In genomic region chr18:56869189-56869777, GRCh38 we compare ENCODE assay signal across 8 cellular contexts.
DNase-seq lines count a peak whose midpoint lies in the region; ATAC-seq, FAIRE-seq and TF ChIP-seq lines count a peak whose summit lies in the region.

No MANE protein-coding gene starts in this region.

- in situ Hi-C loops in brain microvascular endothelial cell (cut with HindIII; ENCODE audit: low pct_ligation_motif_present, low sequenced_read_pairs) (no loop called here), HepG2 (cut with HindIII; ENCODE audit: extremely low pct_ligation_motif_present, low pct_unique_long_range_greater_than_20kb) (loop anchor here (10.0 kb wide), 1 partner anchor 576 kb away; no protein-coding TSS in a partner anchor)

- POLR2A ChIA-PET in HepG2 (lab: Yijun Ruan, JAX): no interaction called here

- no peak overlapping the region for H3K4me3 ChIP-seq in brain microvascular endothelial cell (ENCODE audit: low read depth, low read length)
- H3K4me3 ChIP-seq in HepG2 (replicated peaks in 1 of 3; ENCODE audit: insufficient read depth in 1 of 3, low read depth in 2 of 3, low read length in 3 of 3): no peak overlapping the region

- no peaks in the 10 kb centered on the region for H3K79me2 ChIP-seq in HepG2 (ENCODE audit: insufficient read depth, low read length)

- 49% methylated on average over 2 of the region's 2 CpGs for WGBS in HepG2 (ENCODE audit: low lambda C conversion rate)

- peak; percentile 85 for DNase-seq in Ammon's horn (ENCODE audit: low spot score)
- DNase-seq in NCI-H526 treated with DMSO at 0.1 percent for 48 hours (lab: John Stamatoyannopoulos, UW): peak; percentile 69
- DNase-seq in brain microvascular endothelial cell: peak; percentile 32
- DNase-seq in HepG2 (ENCODE audit: low spot score): peak; percentile 32
- no peak for DNase-seq in sciatic nerve (ENCODE audit: low spot score)

- no peak overlapping the region for H3K27ac ChIP-seq in brain microvascular endothelial cell
- no peak overlapping the region for H3K27ac ChIP-seq in HepG2 (ENCODE audit: extremely low read length, insufficient read depth, low read length)

- H2AFZ ChIP-seq in HepG2 (ENCODE audit: low read length): no peak overlapping the region

- peak; percentile 63 for FAIRE-seq in HepG2 (lab: Jason Lieb, UNC)

- peak; percentile 46 for ATAC-seq in GM18520 (IDR thresholded peaks at IDR 0.05; ENCODE audit: unreplicated experiment)
- peak; percentile 49 for ATAC-seq in HG03460 (IDR thresholded peaks at IDR 0.05; ENCODE audit: unreplicated experiment)
- peak; percentile 67 for ATAC-seq in HepG2
- no peak for ATAC-seq in HG03108 (IDR thresholded peaks at IDR 0.05; ENCODE audit: unreplicated experiment)
- no peak for ATAC-seq in sciatic nerve

- no peaks in the 10 kb centered on the region for H3K9me3 ChIP-seq in HepG2 (ENCODE audit: low read length)

- CTCF ChIA-PET in HepG2 (lab: Yijun Ruan, JAX; ENCODE audit: low intra/inter-chr PET ratio, low total read pairs): interaction anchor here (1.3 to 2.2 kb wide), 3 partner anchors 568 to 692 kb away, joined by 4 to 12 read pairs (median 10); no protein-coding TSS in a partner anchor

- no TSS peak for BruUV-seq in HepG2 (replicated peaks; lab: Mats Ljungman, UMichigan)

- no peaks in the 10 kb centered on the region for H4K20me1 ChIP-seq in HepG2 (ENCODE audit: insufficient read depth, low read length)

- TF ChIP-seq EP300 in HepG2 (IDR thresholded peaks at IDR 0.05; ENCODE audit: low read depth in 2 of 2, low read length in 2 of 2): no peak
- TF ChIP-seq EP300 in HepG2 (CRISPR knock-in tag; IDR thresholded peaks at IDR 0.05; ENCODE audit: borderline replicate concordance): no peak

- TF ChIP-seq POLR2A in HepG2 (IDR thresholded peaks at IDR 0.05; ENCODE audit: insufficient read depth in 1 of 2, low read depth in 2 of 2, low read length in 2 of 2): no peak

- no peaks in the 10 kb centered on the region for H3K27me3 ChIP-seq in brain microvascular endothelial cell (replicated peaks)
- H3K27me3 ChIP-seq in HepG2 (ENCODE audit: control insufficient read depth in 1 of 2, insufficient read depth in 2 of 2, low read length in 2 of 2): no peaks in the 10 kb centered on the region

- H3K36me3 ChIP-seq in brain microvascular endothelial cell (replicated peaks) (no peaks in the 10 kb centered on the region), HepG2 (replicated peaks in 1 of 2; ENCODE audit: control insufficient read depth in 1 of 2, insufficient read depth in 2 of 2, low read length in 2 of 2) (no peaks in the 10 kb centered on the region)

- TF ChIP-seq CTCF in brain microvascular endothelial cell (IDR thresholded peaks at IDR 0.05; ENCODE audit: low read depth, low read length, missing control alignments) (peak; percentile 63), HepG2 (CRISPR knock-in tag; IDR thresholded peaks at IDR 0.05) (peak; percentile 73)

- no peak overlapping the region for H3K9ac ChIP-seq in HepG2 (ENCODE audit: insufficient read depth, low read depth, low read length)

- 0 out of 2 replicates have a peak, but pooled peaks have one; percentile 34 for TF ChIP-seq RAD21 in HepG2 (CRISPR knock-in tag; IDR thresholded peaks at IDR 0.05)

- H3K4me1 ChIP-seq in HepG2 (ENCODE audit: insufficient read depth, low read length): no peaks in the 10 kb centered on the region

- intact Hi-C loops in HepG2 (cut with micrococcal nuclease; ENCODE audit: unreplicated experiment): loop anchor here (1.0 to 10.0 kb wide), 5 partner anchors 136 to 693 kb away; no protein-coding TSS in a partner anchor
- intact Hi-C loops in sciatic nerve (cut with DNase I): no loop called here

- no peak overlapping the region for H3K4me2 ChIP-seq in HepG2 (ENCODE audit: low read depth, low read length)

TF ChIP-seq in HepG2, 621 proteins besides CTCF, POLR2A, EP300 and RAD21 (continues in another document):
- TF ChIP-seq ZFP36L1 (CRISPR knock-in tag; IDR thresholded peaks at IDR 0.05) (no peak), ZBTB7A (CRISPR knock-in tag; IDR thresholded peaks at IDR 0.05) (no peak), HNRNPLL (IDR thresholded peaks at IDR 0.05; ENCODE audit: low read depth, low read length, poor library complexity, severe bottlenecking) (no peak), KDM5B (CRISPR knock-in tag; IDR thresholded peaks at IDR 0.05; ENCODE audit: borderline replicate concordance) (no peak), SMC3 (IDR thresholded peaks at IDR 0.05; ENCODE audit: low read length) (peak; percentile 86), SOX5 (CRISPR knock-in tag; IDR thresholded peaks at IDR 0.05; ENCODE audit: borderline replicate concordance) (no peak), NR3C1 (CRISPR knock-in tag; IDR thresholded peaks at IDR 0.05) (no peak), KLF12 (CRISPR knock-in tag; IDR thresholded peaks at IDR 0.05; ENCODE audit: borderline replicate concordance) (no peak), RCOR2 (CRISPR knock-in tag; IDR thresholded peaks at IDR 0.05) (no peak), AGO1 (IDR thresholded peaks at IDR 0.05; ENCODE audit: low read depth, low read length, poor library complexity, severe bottlenecking) (no peak), STAG1 (CRISPR knock-in tag; IDR thresholded peaks at IDR 0.05) (peak; percentile 82), JDP2 (CRISPR knock-in tag; IDR thresholded peaks at IDR 0.05; ENCODE audit: borderline replicate concordance) (no peak), MAFF (IDR thresholded peaks at IDR 0.05; ENCODE audit: low read depth, low read length) (peak; percentile 57; the same call in 1 of the 2 replicates), SMAD1 (CRISPR knock-in tag; IDR thresholded peaks at IDR 0.05; ENCODE audit: borderline replicate concordance, low read depth) (no peak), CC2D1A (CRISPR knock-in tag; IDR thresholded peaks at IDR 0.05) (no peak), ZFP37 (CRISPR knock-in tag; IDR thresholded peaks at IDR 0.05; ENCODE audit: borderline replicate concordance) (no peak), MIXL1 (CRISPR knock-in tag; IDR thresholded peaks at IDR 0.05) (peak; percentile 86), ZNF251 (CRISPR knock-in tag; IDR thresholded peaks at IDR 0.05) (no peak), MAFK (conservative IDR thresholded peaks at IDR 0.05 in 1 of 2, IDR thresholded peaks at IDR 0.05 in 1 of 2; ENCODE audit: low read length in 2 of 2) (peak in 1 of 2 experiments; percentile 33; a peak in 3 of 4 replicates), TOE1 (CRISPR knock-in tag; IDR thresholded peaks at IDR 0.05) (no peak), FOXA1 (IDR thresholded peaks at IDR 0.05) (no peak), FOXA1 (CRISPR knock-in tag; IDR thresholded peaks at IDR 0.05) (peak; percentile 47; the same call in 1 of the 2 replicates), ZNF333 (CRISPR knock-in tag; IDR thresholded peaks at IDR 0.05; ENCODE audit: borderline replicate concordance) (no peak), ZBTB8A (CRISPR knock-in tag; IDR thresholded peaks at IDR 0.05; ENCODE audit: borderline replicate concordance, low read depth) (no peak)
- TF ChIP-seq, protein P1, sequence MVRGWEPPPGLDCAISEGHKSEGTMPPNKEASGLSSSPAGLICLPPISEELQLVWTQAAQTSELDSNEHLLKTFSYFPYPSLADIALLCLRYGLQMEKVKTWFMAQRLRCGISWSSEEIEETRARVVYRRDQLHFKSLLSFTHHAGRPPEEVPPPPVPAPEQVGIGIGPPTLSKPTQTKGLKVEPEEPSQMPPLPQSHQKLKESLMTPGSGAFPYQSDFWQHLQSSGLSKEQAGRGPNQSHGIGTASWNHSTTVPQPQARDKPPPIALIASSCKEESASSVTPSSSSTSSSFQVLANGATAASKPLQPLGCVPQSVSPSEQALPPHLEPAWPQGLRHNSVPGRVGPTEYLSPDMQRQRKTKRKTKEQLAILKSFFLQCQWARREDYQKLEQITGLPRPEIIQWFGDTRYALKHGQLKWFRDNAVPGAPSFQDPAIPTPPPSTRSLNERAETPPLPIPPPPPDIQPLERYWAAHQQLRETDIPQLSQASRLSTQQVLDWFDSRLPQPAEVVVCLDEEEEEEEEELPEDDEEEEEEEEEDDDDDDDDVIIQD (CRISPR knock-in tag; IDR thresholded peaks at IDR 0.05; ENCODE audit: low read depth): 0 out of 2 replicates have a peak, but pooled peaks have one; percentile 16
- TF ChIP-seq, protein P2, sequence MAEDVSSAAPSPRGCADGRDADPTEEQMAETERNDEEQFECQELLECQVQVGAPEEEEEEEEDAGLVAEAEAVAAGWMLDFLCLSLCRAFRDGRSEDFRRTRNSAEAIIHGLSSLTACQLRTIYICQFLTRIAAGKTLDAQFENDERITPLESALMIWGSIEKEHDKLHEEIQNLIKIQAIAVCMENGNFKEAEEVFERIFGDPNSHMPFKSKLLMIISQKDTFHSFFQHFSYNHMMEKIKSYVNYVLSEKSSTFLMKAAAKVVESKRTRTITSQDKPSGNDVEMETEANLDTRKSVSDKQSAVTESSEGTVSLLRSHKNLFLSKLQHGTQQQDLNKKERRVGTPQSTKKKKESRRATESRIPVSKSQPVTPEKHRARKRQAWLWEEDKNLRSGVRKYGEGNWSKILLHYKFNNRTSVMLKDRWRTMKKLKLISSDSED (CRISPR knock-in tag; IDR thresholded peaks at IDR 0.05): no peak
- TF ChIP-seq, protein P3, sequence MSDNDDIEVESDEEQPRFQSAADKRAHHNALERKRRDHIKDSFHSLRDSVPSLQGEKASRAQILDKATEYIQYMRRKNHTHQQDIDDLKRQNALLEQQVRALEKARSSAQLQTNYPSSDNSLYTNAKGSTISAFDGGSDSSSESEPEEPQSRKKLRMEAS (IDR thresholded peaks at IDR 0.05): no peak
- TF ChIP-seq, protein P4, sequence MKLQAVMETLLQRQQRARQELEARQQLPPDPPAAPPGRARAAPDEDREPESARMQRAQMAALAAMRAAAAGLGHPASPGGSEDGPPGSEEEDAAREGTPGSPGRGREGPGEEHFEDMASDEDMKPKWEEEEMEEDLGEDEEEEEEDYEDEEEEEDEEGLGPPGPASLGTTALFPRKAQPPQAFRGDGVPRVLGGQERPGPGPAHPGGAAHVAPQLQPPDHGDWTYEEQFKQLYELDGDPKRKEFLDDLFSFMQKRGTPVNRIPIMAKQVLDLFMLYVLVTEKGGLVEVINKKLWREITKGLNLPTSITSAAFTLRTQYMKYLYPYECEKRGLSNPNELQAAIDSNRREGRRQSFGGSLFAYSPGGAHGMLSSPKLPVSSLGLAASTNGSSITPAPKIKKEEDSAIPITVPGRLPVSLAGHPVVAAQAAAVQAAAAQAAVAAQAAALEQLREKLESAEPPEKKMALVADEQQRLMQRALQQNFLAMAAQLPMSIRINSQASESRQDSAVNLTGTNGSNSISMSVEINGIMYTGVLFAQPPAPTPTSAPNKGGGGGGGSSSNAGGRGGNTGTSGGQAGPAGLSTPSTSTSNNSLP (IDR thresholded peaks at IDR 0.05; ENCODE audit: low read depth, low read length): peak; percentile 45; the same call in 1 of the 2 replicates

Comparison
In these comparisons a context has a peak if more than half of its experiments do, and no peak if none do; other contexts are left out.
1. ATAC-seq: peak in GM18520 (single experiment), HG03460 (single experiment) and HepG2 (single experiment); none in HG03108 (single experiment) and sciatic nerve (single experiment).